ENCODE assay signal across 8 cellular contexts in genomic region chr12:124764870-124765570, GRCh38.
DNase-seq lines count a peak whose midpoint lies in the region; ATAC-seq, FAIRE-seq and TF ChIP-seq lines count a peak whose summit lies in the region.

No MANE protein-coding gene starts in this region.

- H3K36me3 Mint-ChIP-seq in natural killer cell treated with Interleukin-12 subunit alpha and Interleukin-12 subunit beta and Interleukin-15 and Interleukin-18, amount 100 ng/mL, for 72 hours = peaks cover 13% of the 10 kb centered on the region
- H3K36me3 Mint-ChIP-seq in natural killer cell = no peaks in the 10 kb centered on the region

- H3K4me1 ChIP-seq in duodenal mucosa (ENCODE audit: control insufficient read depth in 1 of 2, insufficient read depth in 2 of 2, low read length in 2 of 2) (peaks cover 4 to 7% of the 10 kb centered on the region in 2 donors), mesodermal cell (ENCODE audit: control insufficient read depth, insufficient read depth, low read length, poor library complexity, severe bottlenecking) (peaks cover 37% of the 10 kb centered on the region), vagina (peaks cover 26% of the 10 kb centered on the region), MM.1S (ENCODE audit: low read length) (no peaks in the 10 kb centered on the region)

- no peak for TF ChIP-seq POLR2A in vagina (IDR thresholded peaks at IDR 0.05)

- peak overlapping the region; percentile 26 for H3K4me3 Mint-ChIP-seq in natural killer cell treated with Interleukin-12 subunit alpha and Interleukin-12 subunit beta and Interleukin-15 and Interleukin-18, amount 100 ng/mL, for 72 hours
- H3K4me3 Mint-ChIP-seq in natural killer cell = no peak overlapping the region

- WGBS in mesodermal cell (ENCODE audit: insufficient coverage in 2 of 2), 2 experiments = 100% methylated on average over 2 of the region's 2 CpGs; no CpG with 5 or more reads in 1 of the 2 experiments

- peaks cover 15 to 28% of the 10 kb centered on the region in 2 donors for H3K4me1 Mint-ChIP-seq in natural killer cell treated with Interleukin-12 subunit alpha and Interleukin-12 subunit beta and Interleukin-15 and Interleukin-18, amount 100 ng/mL, for 72 hours (ENCODE audit: low read depth in 2 of 2)
- peaks cover 18 to 20% of the 10 kb centered on the region in 2 donors for H3K4me1 Mint-ChIP-seq in natural killer cell

- H3K27me3 Mint-ChIP-seq in natural killer cell treated with Interleukin-12 subunit alpha and Interleukin-12 subunit beta and Interleukin-15 and Interleukin-18, amount 100 ng/mL, for 72 hours = peaks cover 23 to 27% of the 10 kb centered on the region in 2 donors
- peaks cover 31 to 34% of the 10 kb centered on the region in 2 donors for H3K27me3 Mint-ChIP-seq in natural killer cell (ENCODE audit: low read depth in 2 of 2)

- intact Hi-C loops in natural killer cell (cut with micrococcal nuclease) = loop anchor here (5.0 kb wide), 1 partner anchor 433 kb away; no protein-coding TSS in a partner anchor
- intact Hi-C loops in vagina (cut with DNase I) = loop anchor here (5.0 to 10.0 kb wide), 4 partner anchors 50 to 713 kb away; partner anchors contain the start of gene NCOR2

- H3K27me3 ChIP-seq in duodenal mucosa (ENCODE audit: control insufficient read depth in 1 of 2, insufficient read depth in 2 of 2, low read length in 2 of 2) = no peaks in the 10 kb centered on the region
- no peaks in the 10 kb centered on the region for H3K27me3 ChIP-seq in vagina
- no peaks in the 10 kb centered on the region for H3K27me3 ChIP-seq in MM.1S (replicated peaks; ENCODE audit: insufficient read depth, low read length)

- no peak for DNase-seq in natural killer cell treated with Interleukin-12 subunit alpha and Interleukin-12 subunit beta and Interleukin-15 and Interleukin-18, amount 100 ng/mL, for 72 hours (ENCODE audit: low spot score)
- no peak for DNase-seq in natural killer cell
- no peak for DNase-seq in vagina (ENCODE audit: extremely low spot score in 2 of 2)
- no peak for DNase-seq in MM.1S
- no peak for DNase-seq in frontal cortex (ENCODE audit: low spot score in 2 of 2)
- DNase-seq in stimulated activated naive CD8-positive, alpha-beta T cell treated with anti-CD3 and anti-CD28 coated beads, Interleukin-15, Interleukin-2, amounts not matched to agents 100 U/mL and 50 U/mL, for 24 hours = no peak

- H3K79me2 ChIP-seq in MM.1S (ENCODE audit: low read length) = no peaks in the 10 kb centered on the region

- H3K9ac ChIP-seq in duodenal mucosa (ENCODE audit: low read depth in 1 of 2, low read length in 2 of 2) = no peak overlapping the region
- H3K9ac ChIP-seq in MM.1S (ENCODE audit: low read length) = no peak overlapping the region

- no peaks in the 10 kb centered on the region for H3K36me3 ChIP-seq in duodenal mucosa (ENCODE audit: control insufficient read depth in 1 of 2, insufficient read depth in 2 of 2, low read length in 2 of 2)
- H3K36me3 ChIP-seq in mesodermal cell (ENCODE audit: control insufficient read depth, insufficient read depth, low read length) = no peaks in the 10 kb centered on the region
- no peaks in the 10 kb centered on the region for H3K36me3 ChIP-seq in vagina
- no peaks in the 10 kb centered on the region for H3K36me3 ChIP-seq in MM.1S (replicated peaks; ENCODE audit: insufficient read depth, low read length)

- peak overlapping the region; percentile 48 for H3K27ac ChIP-seq in duodenal mucosa (ENCODE audit: low read depth, low read length)
- H3K27ac ChIP-seq in mesodermal cell (ENCODE audit: low read depth, low read length, severe bottlenecking) = peak overlapping the region; percentile 76
- H3K27ac ChIP-seq in vagina = peak overlapping the region; percentile 82
- no peak overlapping the region for H3K27ac ChIP-seq in MM.1S (ENCODE audit: low read length)

- no peak overlapping the region for H2AFZ ChIP-seq in MM.1S (ENCODE audit: low read length)

- TF ChIP-seq CTCF in natural killer cell (IDR thresholded peaks at IDR 0.05) = no peak
- TF ChIP-seq CTCF in vagina (IDR thresholded peaks at IDR 0.05) = no peak
- TF ChIP-seq CTCF in MM.1S (IDR thresholded peaks at IDR 0.05; ENCODE audit: low read length) = no peak

- no peak for FAIRE-seq in frontal cortex (lab: Jason Lieb, UNC)

- peaks cover 3% of the 10 kb centered on the region for H3K9me3 Mint-ChIP-seq in natural killer cell treated with Interleukin-12 subunit alpha and Interleukin-12 subunit beta and Interleukin-15 and Interleukin-18, amount 100 ng/mL, for 72 hours
- peaks cover 0 to 2% of the 10 kb centered on the region in 2 donors for H3K9me3 Mint-ChIP-seq in natural killer cell

- H3K9me3 ChIP-seq in duodenal mucosa (ENCODE audit: control insufficient read depth in 1 of 2, low read length in 2 of 2) = peaks cover 5 to 11% of the 10 kb centered on the region in 2 donors
- H3K9me3 ChIP-seq in mesodermal cell (ENCODE audit: control insufficient read depth, low read length) = peaks cover 9% of the 10 kb centered on the region
- H3K9me3 ChIP-seq in vagina = no peaks in the 10 kb centered on the region
- H3K9me3 ChIP-seq in MM.1S (replicated peaks; ENCODE audit: insufficient read depth, low read length) = no peaks in the 10 kb centered on the region

- H3F3A ChIP-seq in MM.1S (ENCODE audit: insufficient read depth, low read length) = no peaks in the 10 kb centered on the region

- no peak overlapping the region for H3K4me3 ChIP-seq in duodenal mucosa (ENCODE audit: low read depth in 1 of 2, low read length in 2 of 2)
- H3K4me3 ChIP-seq in mesodermal cell (ENCODE audit: extremely low read depth, insufficient read depth, low read length, poor library complexity, severe bottlenecking) = no peak overlapping the region
- no peak overlapping the region for H3K4me3 ChIP-seq in vagina
- no peak overlapping the region for H3K4me3 ChIP-seq in MM.1S (ENCODE audit: low read length)

- no peaks in the 10 kb centered on the region for H4K20me1 ChIP-seq in MM.1S (ENCODE audit: insufficient read depth, low read length)

- ATAC-seq in natural killer cell treated with Interleukin-12 subunit alpha and Interleukin-12 subunit beta and Interleukin-15 and Interleukin-18, amount 100 ng/mL, for 72 hours = no peak
- no peak for ATAC-seq in natural killer cell
- ATAC-seq in stimulated activated naive CD8-positive, alpha-beta T cell treated with anti-CD3 and anti-CD28 coated beads, Interleukin-15, Interleukin-2, amounts not matched to agents 100 U/mL and 50 U/mL, for 24 hours = no peak

- peak overlapping the region in 1 of 2 donors; percentile 33 for H3K27ac Mint-ChIP-seq in natural killer cell treated with Interleukin-12 subunit alpha and Interleukin-12 subunit beta and Interleukin-15 and Interleukin-18, amount 100 ng/mL, for 72 hours
- no peak overlapping the region for H3K27ac Mint-ChIP-seq in natural killer cell

- no peak overlapping the region for H3K4me2 ChIP-seq in MM.1S (ENCODE audit: low read depth, low read length)

- H3K9me2 ChIP-seq in MM.1S (replicated peaks; ENCODE audit: insufficient read depth, low read length) = no peaks in the 10 kb centered on the region
